9 cellular contexts compared by ENCODE assay signal in genomic region chr1:66532798-66533783, GRCh38. TPM values are rescaled to one million over a fixed set of nuclear protein-coding genes. Genes with fewer than 3 reads are reported as not detected.
DNase-seq lines count a peak whose midpoint lies in the region; ATAC-seq, FAIRE-seq and TF ChIP-seq lines count a peak whose summit lies in the region.
"Had no signal": no experiment of that assay in that cellular context is flagged by ENCODE, and none has a peak within 500 bp of the region (broad histone marks: within the 10 kb centered on the region; RNA-seq: fewer than 3 reads in every experiment).

No MANE protein-coding gene starts in this region.

- peaks cover 11% of the 10 kb centered on the region for H3K4me1 Mint-ChIP-seq in activated naive CD8-positive, alpha-beta T cell treated with anti-CD3 and anti-CD28 coated beads, Interleukin-2, amount 50 U/mL, for 24 hours

- no peaks in the 10 kb centered on the region for H3K9me3 ChIP-seq in pancreas

- 12 to 13% methylated on average over 50 of the region's 50 CpGs for WGBS in pancreas, 2 donors

- no peaks in the 10 kb centered on the region for H3K36me3 Mint-ChIP-seq in activated naive CD8-positive, alpha-beta T cell treated with anti-CD3 and anti-CD28 coated beads, Interleukin-2, amount 50 U/mL, for 24 hours (ENCODE audit: low read depth)

- H3K27ac Mint-ChIP-seq in activated naive CD8-positive, alpha-beta T cell treated with anti-CD3 and anti-CD28 coated beads, Interleukin-2, amount 50 U/mL, for 24 hours = no peak overlapping the region

- FAIRE-seq in pancreas (lab: Jason Lieb, UNC) = no peak
- FAIRE-seq: GM12878 had no signal

- H3K4me3 Mint-ChIP-seq in activated naive CD8-positive, alpha-beta T cell treated with anti-CD3 and anti-CD28 coated beads, Interleukin-2, amount 50 U/mL, for 24 hours = peak overlapping the region; percentile 80

- H3K27me3 ChIP-seq in ACC112 (ENCODE audit: insufficient read depth, low read length) = no peaks in the 10 kb centered on the region
- H3K27me3 ChIP-seq in pancreas = no peaks in the 10 kb centered on the region

- intact Hi-C loops in cardiac septum (cut with DNase I) (loop anchor here (5.0 kb wide), 1 partner anchor 89 kb away; no protein-coding TSS in a partner anchor), pancreas (cut with DNase I) (no loop called here)

- TF ChIP-seq CTCF in pancreas (IDR thresholded peaks at IDR 0.05) = no peak

- peak overlapping the region; percentile 86 for H2AFZ ChIP-seq in ACC112 (ENCODE audit: low read length, unreplicated experiment)

- H3K36me3 ChIP-seq in ACC112 (ENCODE audit: insufficient read depth, low read length) (no peaks in the 10 kb centered on the region), pancreas (no peaks in the 10 kb centered on the region)

- no peaks in the 10 kb centered on the region for H3K9me3 Mint-ChIP-seq in activated naive CD8-positive, alpha-beta T cell treated with anti-CD3 and anti-CD28 coated beads, Interleukin-2, amount 50 U/mL, for 24 hours

- peak; percentile 59 for DNase-seq in HS-5 (ENCODE audit: low read depth)
- DNase-seq in activated naive CD8-positive, alpha-beta T cell treated with anti-CD3 and anti-CD28 coated beads, Interleukin-2, amount 50 U/mL, for 24 hours = peak; percentile 32
- peak; percentile 73 for DNase-seq in cardiac septum (ENCODE audit: low spot score)
- peak in 2 of 6 donors; percentile 65 to 66 for DNase-seq in pancreas
- DNase-seq in HT-29 (ENCODE audit: low spot score) = no peak
- no peak for DNase-seq in mucosa of gallbladder (ENCODE audit: low spot score)

- H3K4me1 ChIP-seq in ACC112 (ENCODE audit: control insufficient read depth, insufficient read depth, low read length, unreplicated experiment) (peaks cover 16% of the 10 kb centered on the region), pancreas (peaks cover 0 to 7% (median 6%) of the 10 kb centered on the region in 3 donors)

- H3K4me3 ChIP-seq in ACC112 (ENCODE audit: low read depth, low read length) (peak overlapping the region; percentile 75), pancreas (peak overlapping the region in 3 of 4 donors; percentile 2 to 37 (median 18))
- H3K4me3 ChIP-seq: GM12878 had no signal

- no peaks in the 10 kb centered on the region for H3K79me2 ChIP-seq in ACC112 (ENCODE audit: control insufficient read depth, insufficient read depth, low read length, unreplicated experiment)

- peaks cover 40% of the 10 kb centered on the region for H3K27me3 Mint-ChIP-seq in activated naive CD8-positive, alpha-beta T cell treated with anti-CD3 and anti-CD28 coated beads, Interleukin-2, amount 50 U/mL, for 24 hours

- ATAC-seq in activated naive CD8-positive, alpha-beta T cell treated with anti-CD3 and anti-CD28 coated beads, Interleukin-2, amount 50 U/mL, for 24 hours = peak; percentile 54
- peak; percentile 24 to 68 (median 60) for ATAC-seq in pancreas
- ATAC-seq in HG03108 (IDR thresholded peaks at IDR 0.05; ENCODE audit: unreplicated experiment) = no peak
- ATAC-seq: GM12878 had no signal

- H3K27ac ChIP-seq in ACC112 (ENCODE audit: low read depth, low read length) (peak overlapping the region; percentile 57; the same call in 1 of the 2 replicates), pancreas (peak overlapping the region in 1 of 4 donors; percentile 17)

RNA-seq across cellular contexts. Expression of gene SGIP1, which starts 0.9 kb away (rescaled TPM):
- total RNA-seq in cardiac septum = 7.0 TPM
- 1 to 10 TPM in 3 of 6 donors, under 1 TPM in 3; 0.31 to 2.3 (median 1.1) TPM for total RNA-seq in pancreas
- polyA plus RNA-seq in pancreas = 1 to 10 TPM in 1 of 2 donors, under 1 TPM in 1; 0.87 to 1.8 TPM
- total RNA-seq in HT-29 (2014; rRNA removed; shearing (Covaris generic)) = not detected in 2 replicates
- 7.0 TPM for total RNA-seq in mucosa of gallbladder
- total RNA-seq: GM12878 had no signal

Comparison
In these comparisons a context has a peak if more than half of its experiments do, and no peak if none do; other contexts are left out.
1. DNase-seq: peak in HS-5 (single experiment), activated naive CD8-positive, alpha-beta T cell treated with anti-CD3 and anti-CD28 coated beads, Interleukin-2, amount 50 U/mL, for 24 hours (single experiment) and cardiac septum (single experiment); none in HT-29 (single experiment) and mucosa of gallbladder (single experiment).